Comparison of ENCODE assay signal across 12 cellular contexts in the genomic region with DNA sequence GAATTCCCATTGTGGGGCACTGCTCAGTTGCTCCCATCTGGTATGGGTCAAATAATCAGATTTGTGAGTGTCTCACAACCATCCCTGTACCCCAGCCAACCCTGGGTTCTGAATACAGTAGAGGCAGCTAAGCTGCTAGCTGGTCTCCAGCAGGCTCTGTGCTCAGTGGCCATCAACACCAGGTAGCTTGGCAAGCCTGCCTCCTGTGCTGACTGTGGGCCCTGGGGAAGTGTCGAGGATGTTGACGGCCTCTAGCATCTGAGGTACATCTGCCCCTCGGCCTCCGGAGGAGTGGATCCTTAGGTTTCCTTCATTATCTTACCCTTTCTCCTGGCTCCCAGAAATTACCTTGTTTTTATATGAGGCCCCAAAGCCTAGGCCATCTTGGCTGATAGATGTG. TPM values are rescaled to one million over a fixed set of nuclear protein-coding genes. Genes with fewer than 3 reads are reported as not detected.
DNase-seq lines count a peak whose midpoint lies in the region; ATAC-seq, FAIRE-seq and TF ChIP-seq lines count a peak whose summit lies in the region.
"Had no signal": no experiment of that assay in that cellular context is flagged by ENCODE, and none has a peak within 500 bp of the region (broad histone marks: within the 10 kb centered on the region; RNA-seq: fewer than 3 reads in every experiment).

No MANE protein-coding gene starts in this region.

- peak overlapping the region; percentile 50 to 90 (median 78) for H3K27ac ChIP-seq in heart left ventricle
- H3K27ac ChIP-seq in astrocyte (ENCODE audit: low read depth, low read length) = no peak overlapping the region
- peak overlapping the region; percentile 24 for H3K27ac ChIP-seq in upper lobe of right lung

- no peaks in the 10 kb centered on the region for H3K27me3 ChIP-seq in heart left ventricle
- H3K27me3 ChIP-seq in astrocyte (ENCODE audit: insufficient read depth, low read length) = no peaks in the 10 kb centered on the region
- no peaks in the 10 kb centered on the region for H3K27me3 ChIP-seq in upper lobe of right lung

- no peak overlapping the region for H3K4me3 Mint-ChIP-seq in astrocyte (ENCODE audit: unreplicated experiment)
- H3K4me3 Mint-ChIP-seq in naive B cell = peak overlapping the region in 6 of 8 donors; percentile 35 to 82 (median 56)

- intact Hi-C loops in heart left ventricle (cut with DNase I) (loop anchor here in 2 of 10 donors (2.0 to 5.0 kb wide), 2 partner anchors 13 to 55 kb away; a partner anchor contains a TSS), Right ventricle myocardium inferior (cut with DNase I) (loop anchor here (1.0 kb wide), 1 partner anchor 13 kb away; no protein-coding TSS in a partner anchor), upper lobe of right lung (cut with DNase I) (no loop called here)

- no peak overlapping the region for H2AFZ ChIP-seq in astrocyte (ENCODE audit: low read depth, low read length)

- H3K27ac Mint-ChIP-seq in astrocyte (ENCODE audit: unreplicated experiment) = no peak overlapping the region
- H3K27ac Mint-ChIP-seq in naive B cell = peak overlapping the region; percentile 79 to 95 (median 88)

- H3K27me3 Mint-ChIP-seq in astrocyte (ENCODE audit: low read depth, unreplicated experiment) = no peaks in the 10 kb centered on the region
- H3K27me3 Mint-ChIP-seq in naive B cell = no peaks in the 10 kb centered on the region

- H3K9me3 Mint-ChIP-seq in astrocyte (ENCODE audit: unreplicated experiment) (no peaks in the 10 kb centered on the region), naive B cell (no peaks in the 10 kb centered on the region)

- H3K36me3 Mint-ChIP-seq in astrocyte (ENCODE audit: low read depth, unreplicated experiment) (peaks cover 6% of the 10 kb centered on the region), naive B cell (no peaks in the 10 kb centered on the region)

- TF ChIP-seq CTCF in heart left ventricle (IDR thresholded peaks at IDR 0.05) (no peak), astrocyte (IDR thresholded peaks at IDR 0.05; ENCODE audit: insufficient read depth, low read depth, low read length) (no peak), upper lobe of right lung (IDR thresholded peaks at IDR 0.05) (no peak)

- peaks cover 99% of the 10 kb centered on the region for H3K79me2 ChIP-seq in astrocyte (ENCODE audit: insufficient read depth, low read length)

- peak overlapping the region in 1 of 12 donors; percentile 1 for H3K4me3 ChIP-seq in heart left ventricle
- H3K4me3 ChIP-seq in astrocyte (ENCODE audit: insufficient read depth, low read depth, low read length) = no peak overlapping the region
- H3K4me3 ChIP-seq in upper lobe of right lung = no peak overlapping the region

- H3K4me1 Mint-ChIP-seq in astrocyte (ENCODE audit: low read depth, unreplicated experiment) (peaks cover 26% of the 10 kb centered on the region), naive B cell (peaks cover 79 to 96% (median 89%) of the 10 kb centered on the region in 3 donors)

- H3K4me2 ChIP-seq in astrocyte (ENCODE audit: low read length) = peak overlapping the region; percentile 34

- 64 to 75% (median 67%) methylated on average over 4 of the region's 4 CpGs for WGBS in heart left ventricle, 4 donors

- peak in 1 of 4 donors; percentile 5 for ATAC-seq in heart left ventricle
- no peak for ATAC-seq in Right ventricle myocardium inferior
- no peak for ATAC-seq in naive B cell (ENCODE audit: low read depth in 2 of 2)
- no peak for ATAC-seq in upper lobe of right lung

- H3K4me1 ChIP-seq in heart left ventricle (peaks cover 20 to 100% (median 84%) of the 10 kb centered on the region in 12 donors), astrocyte (ENCODE audit: insufficient read depth, low read length) (peaks cover 19% of the 10 kb centered on the region), upper lobe of right lung (peaks cover 82% of the 10 kb centered on the region)

- H3K9me3 ChIP-seq in heart left ventricle (no peaks in the 10 kb centered on the region), astrocyte (ENCODE audit: insufficient read depth, low read depth, low read length) (no peaks in the 10 kb centered on the region), upper lobe of right lung (no peaks in the 10 kb centered on the region)

- DNase-seq in heart left ventricle = no peak
- DNase-seq in Right ventricle myocardium inferior (ENCODE audit: missing footprints) = no peak
- DNase-seq in astrocyte (ENCODE audit: low read depth) = no peak
- DNase-seq in naive B cell = no peak
- no peak for DNase-seq in upper lobe of right lung
- DNase-seq in NOMO-1 (lab: John Stamatoyannopoulos, UW; ENCODE audit: unreplicated experiment in 2 of 2) = no peak
- DNase-seq in activated effector memory CD4-positive, alpha-beta T cell treated with anti-CD3 and anti-CD28 coated beads, Interleukin-2, amount 50 U/mL, for 16 hours = no peak
- DNase-seq in DMS 273 treated with DMSO at 0.1 percent for 48 hours (lab: John Stamatoyannopoulos, UW) = no peak
- DNase-seq: activated CD4-positive, CD25-positive, alpha-beta regulatory T cell treated with anti-CD3 and anti-CD28 coated beads, Interleukin-2, amount 50 U/mL, for 72 hours; effector CD4-positive, alpha-beta T cell; mammary epithelial cell; NCI-H510A treated with DMSO at 0.1 percent for 48 hours had no signal

- peak overlapping the region; percentile 21 for H3K9ac ChIP-seq in astrocyte (ENCODE audit: low read length)

- TF ChIP-seq POLR2A in heart left ventricle (IDR thresholded peaks at IDR 0.05) = no peak

- H3K36me3 ChIP-seq in heart left ventricle (peaks cover 0 to 10% (median 0%) of the 10 kb centered on the region in 9 donors), astrocyte (ENCODE audit: insufficient read depth, low read length) (no peaks in the 10 kb centered on the region), upper lobe of right lung (no peaks in the 10 kb centered on the region)

- FAIRE-seq in astrocyte (lab: Jason Lieb, UNC) = no peak

- H4K20me1 ChIP-seq in astrocyte (ENCODE audit: insufficient read depth, low read length) = peaks cover 96% of the 10 kb centered on the region

RNA-seq across cellular contexts. Expression of a gene that starts 13.3 kb away (rescaled TPM):
- total RNA-seq in heart left ventricle = 10 to 100 TPM; 24.3 to 45.7 (median 30.8) TPM
- 10 to 100 TPM; 10.6 to 36.3 TPM for polyA plus RNA-seq in heart left ventricle
- 27.2 TPM for total RNA-seq in Right ventricle myocardium inferior
- total RNA-seq in astrocyte = 73.6 and 77.2 TPM in 2 replicates
- polyA plus RNA-seq in naive B cell (ENCODE audit: low read depth in 6 of 6) = 10 to 100 TPM; 48.9 to 87.9 (median 64.8) TPM
- 41.0 TPM for total RNA-seq in upper lobe of right lung

RNA-seq across cellular contexts. Expression of a gene that starts 54.3 kb away (rescaled TPM):
- total RNA-seq in heart left ventricle (10 to 100 TPM; 12.6 to 21.0 (median 17.3) TPM), Right ventricle myocardium inferior (14.9 TPM), astrocyte (27.1 and 28.8 TPM in 2 replicates), upper lobe of right lung (28.9 TPM)
- polyA plus RNA-seq in heart left ventricle (10 to 100 TPM in 1 of 2 donors, 1 to 10 TPM in 1; 9.7 to 10.6 TPM), naive B cell (ENCODE audit: low read depth in 6 of 6) (1 to 10 TPM; 1.5 to 5.9 (median 2.2) TPM)
